ENCODE assay signal across 8 cellular contexts in genomic region chr4:22389240-22389871, GRCh38.
DNase-seq lines count a peak whose midpoint lies in the region; ATAC-seq lines count a peak whose summit lies in the region.

No MANE protein-coding gene starts in this region.

- in situ Hi-C loops in SK-MEL-5 (cut with HindIII; ENCODE audit: low pct_unique_long_range_greater_than_20kb, low sequenced_read_pairs) = no loop called here

- DNase-seq in ELF-1 (ENCODE audit: low read depth, low spot score) (peak; percentile 68), LHCN-M2 (ENCODE audit: low read depth) (peak; percentile 72), SK-MEL-5 (ENCODE audit: low read depth, low spot score) (peak; percentile 79), cerebellum (ENCODE audit: low spot score) (peak; percentile 53), left kidney (ENCODE audit: low read depth, low spot score) (peak; percentile 86)
- DNase-seq in stimulated activated CD8-positive, alpha-beta memory T cell treated with anti-CD3 and anti-CD28 coated beads, Interleukin-4, amount 100 ng/mL, for 48 hours = peak; percentile 44

- ATAC-seq in GM21390 (IDR thresholded peaks at IDR 0.05; ENCODE audit: unreplicated experiment) = peak; percentile 86
- no peak for ATAC-seq in GM19035 (IDR thresholded peaks at IDR 0.05; ENCODE audit: unreplicated experiment)
